In genomic region chr16:89095401-89095974, GRCh38 we compare ENCODE assay signal across 10 cellular contexts. TPM values are rescaled to one million over a fixed set of nuclear protein-coding genes. Genes with fewer than 3 reads are reported as not detected.
DNase-seq lines count a peak whose midpoint lies in the region; ATAC-seq and TF ChIP-seq lines count a peak whose summit lies in the region.
"Had no signal": no experiment of that assay in that cellular context is flagged by ENCODE, and none has a peak within 500 bp of the region (broad histone marks: within the 10 kb centered on the region; RNA-seq: fewer than 3 reads in every experiment).

No MANE protein-coding gene starts in this region.

- peaks cover 32% of the 10 kb centered on the region for H3K79me2 ChIP-seq in smooth muscle cell (ENCODE audit: low read depth)

- WGBS in smooth muscle cell (ENCODE audit: low lambda C conversion rate): 77% methylated on average over 22 of the region's 22 CpGs

- peak in 1 of 2 donors; percentile 37 for DNase-seq in activated T-cell treated with anti-CD3 and anti-CD28 coated beads, Interleukin-2, amount 50 U/mL, for 72 hours
- no peak for DNase-seq in activated T-cell treated with anti-CD3 and anti-CD28 coated beads, Interleukin-2, amount 50 U/mL, for 48 hours
- peak; percentile 40 for DNase-seq in NCI-H2196 (lab: John Stamatoyannopoulos, UW; ENCODE audit: unreplicated experiment)
- DNase-seq in central memory CD8-positive, alpha-beta T cell (ENCODE audit: low spot score in 2 of 2): no peak
- no peak for DNase-seq in smooth muscle cell (lab: John Stamatoyannopoulos, UW; ENCODE audit: unreplicated experiment)
- DNase-seq in HEK293T (ENCODE audit: extremely low spot score): no peak
- DNase-seq in NK-92 (lab: John Stamatoyannopoulos, UW; ENCODE audit: unreplicated experiment): no peak
- DNase-seq in DMS53 (lab: John Stamatoyannopoulos, UW): no peak
- DNase-seq: cortex of kidney, ovary had no signal

- H4K20me1 ChIP-seq in smooth muscle cell (ENCODE audit: low read depth): peaks cover 39% of the 10 kb centered on the region

- peaks cover 3% of the 10 kb centered on the region for H3K27me3 ChIP-seq in smooth muscle cell (ENCODE audit: low read depth)
- H3K27me3 ChIP-seq: ovary had no signal

- H3K36me3 Mint-ChIP-seq in activated T-cell treated with anti-CD3 and anti-CD28 coated beads, Interleukin-2, amount 50 U/mL, for 72 hours (ENCODE audit: insufficient read depth in 2 of 2): peaks cover 4 to 9% of the 10 kb centered on the region in 2 donors
- peaks cover 14% of the 10 kb centered on the region for H3K36me3 Mint-ChIP-seq in central memory CD8-positive, alpha-beta T cell (ENCODE audit: insufficient read depth)

- no peak for TF ChIP-seq CTCF in smooth muscle cell (IDR thresholded peaks at IDR 0.05; ENCODE audit: borderline replicate concordance, insufficient read depth, poor library complexity, severe bottlenecking)

- POLR2A ChIA-PET in HEK293T (lab: Yijun Ruan, JAX): interaction anchor here (1.6 kb wide), 1 partner anchor 285 kb away, joined by 3 read pairs; no protein-coding TSS in a partner anchor

- ATAC-seq in activated T-cell treated with anti-CD3 and anti-CD28 coated beads, Interleukin-2, amount 50 U/mL, for 72 hours (replicated peaks in 1 of 2): no peak
- ATAC-seq in central memory CD8-positive, alpha-beta T cell (replicated peaks; ENCODE audit: extremely low read depth, poor library complexity, severe bottlenecking): no peak

- no peak overlapping the region for H3K27ac ChIP-seq in smooth muscle cell (ENCODE audit: low read depth)
- H3K27ac ChIP-seq: ovary had no signal

- H3K4me2 ChIP-seq in smooth muscle cell: peak overlapping the region; percentile 99

- no peak overlapping the region for H3K4me3 ChIP-seq in smooth muscle cell

- H2AFZ ChIP-seq in smooth muscle cell (ENCODE audit: low read depth): no peak overlapping the region

- H3K27me3 Mint-ChIP-seq in activated T-cell treated with anti-CD3 and anti-CD28 coated beads, Interleukin-2, amount 50 U/mL, for 72 hours (ENCODE audit: low read depth): no peaks in the 10 kb centered on the region
- H3K27me3 Mint-ChIP-seq in central memory CD8-positive, alpha-beta T cell: peaks cover 9% of the 10 kb centered on the region

- peak overlapping the region; percentile 89 to 100 for H3K4me3 Mint-ChIP-seq in activated T-cell treated with anti-CD3 and anti-CD28 coated beads, Interleukin-2, amount 50 U/mL, for 72 hours
- peak overlapping the region; percentile 92 for H3K4me3 Mint-ChIP-seq in central memory CD8-positive, alpha-beta T cell

- no peaks in the 10 kb centered on the region for H3F3A ChIP-seq in smooth muscle cell (ENCODE audit: low read depth)

- no peak overlapping the region for H3K9ac ChIP-seq in smooth muscle cell (ENCODE audit: low read depth)

- CTCF ChIA-PET in HEK293T (lab: Yijun Ruan, JAX): no interaction called here

- H3K4me1 Mint-ChIP-seq in activated T-cell treated with anti-CD3 and anti-CD28 coated beads, Interleukin-2, amount 50 U/mL, for 72 hours (ENCODE audit: low read depth): peaks cover 64% of the 10 kb centered on the region
- peaks cover 54% of the 10 kb centered on the region for H3K4me1 Mint-ChIP-seq in central memory CD8-positive, alpha-beta T cell

- H3K9me3 ChIP-seq in smooth muscle cell (replicated peaks; ENCODE audit: low read depth): no peaks in the 10 kb centered on the region
- H3K9me3 ChIP-seq: ovary had no signal

- no peaks in the 10 kb centered on the region for H3K36me3 ChIP-seq in smooth muscle cell (ENCODE audit: low read depth)
- H3K36me3 ChIP-seq: ovary had no signal

- peaks cover 5% of the 10 kb centered on the region for H3K4me1 ChIP-seq in smooth muscle cell (ENCODE audit: low read depth)

- peak overlapping the region; percentile 80 for H3K27ac Mint-ChIP-seq in activated T-cell treated with anti-CD3 and anti-CD28 coated beads, Interleukin-2, amount 50 U/mL, for 72 hours
- H3K27ac Mint-ChIP-seq in central memory CD8-positive, alpha-beta T cell (ENCODE audit: low read depth): peak overlapping the region; percentile 95

- no peaks in the 10 kb centered on the region for H3K9me3 Mint-ChIP-seq in activated T-cell treated with anti-CD3 and anti-CD28 coated beads, Interleukin-2, amount 50 U/mL, for 72 hours
- no peaks in the 10 kb centered on the region for H3K9me3 Mint-ChIP-seq in central memory CD8-positive, alpha-beta T cell

TF ChIP-seq in HEK293T, 16 proteins besides CTCF, POLR2A, EP300 and RAD21:
- TF ChIP-seq ELF4 (IDR thresholded peaks at IDR 0.05): no peak
- TF ChIP-seq ARNT (IDR thresholded peaks at IDR 0.05): no peak
- no peak for TF ChIP-seq FOXM1 (IDR thresholded peaks at IDR 0.05; ENCODE audit: borderline replicate concordance)
- TF ChIP-seq L3MBTL2 (conservative IDR thresholded peaks at IDR 0.05): no peak
- TF ChIP-seq FOXK2 (IDR thresholded peaks at IDR 0.05): no peak
- TF ChIP-seq ZNF384 (IDR thresholded peaks at IDR 0.05): no peak
- TF ChIP-seq CTBP1 (IDR thresholded peaks at IDR 0.05; ENCODE audit: borderline replicate concordance): no peak
- no peak for TF ChIP-seq BHLHE40 (IDR thresholded peaks at IDR 0.05; ENCODE audit: borderline replicate concordance)
- no peak for TF ChIP-seq TARDBP (IDR thresholded peaks at IDR 0.05)
- no peak for TF ChIP-seq NFRKB (IDR thresholded peaks at IDR 0.05)
- TF ChIP-seq PKNOX1 (IDR thresholded peaks at IDR 0.05): no peak
- no peak for TF ChIP-seq FOXA1 (IDR thresholded peaks at IDR 0.05)
- TF ChIP-seq HDGF (IDR thresholded peaks at IDR 0.05; ENCODE audit: borderline replicate concordance): no peak
- TF ChIP-seq SUZ12 (IDR thresholded peaks at IDR 0.05): no peak
- TF ChIP-seq SP1 (IDR thresholded peaks at IDR 0.05): no peak

RNA-seq across cellular contexts. Expression of gene ACSF3, which starts 1.8 kb away (rescaled TPM):
- 10 to 100 TPM; 50.6 to 66.7 TPM for total RNA-seq in activated T-cell treated with anti-CD3 and anti-CD28 coated beads, Interleukin-2, amount 50 U/mL, for 72 hours
- 13.6 and 15.1 TPM in 2 replicates for total RNA-seq in smooth muscle cell
- 13.6 and 15.5 TPM in 2 replicates for polyA plus RNA-seq in smooth muscle cell
